8 cellular contexts compared by ENCODE assay signal in genomic region chr10:80599424-80599847, GRCh38.
A peak's percentile ranks its signal among the peaks of the same experiment; 100 is the strongest.
DNase-seq lines count a peak whose midpoint lies in the region; ATAC-seq and TF ChIP-seq lines count a peak whose summit lies in the region.

No MANE protein-coding gene starts in this region.

- peaks cover 22% of the 10 kb centered on the region for H3K4me1 ChIP-seq in DOHH2 (ENCODE audit: control insufficient read depth, low read length)
- peaks cover 6% of the 10 kb centered on the region for H3K4me1 ChIP-seq in OCI-LY1 (ENCODE audit: insufficient read depth, low read length, severe bottlenecking)

- H2AFZ ChIP-seq in OCI-LY1 (ENCODE audit: low read length): no peak overlapping the region

- H3F3A ChIP-seq in DOHH2 (ENCODE audit: control insufficient read depth, insufficient read depth) (peaks cover 7% of the 10 kb centered on the region), OCI-LY1 (ENCODE audit: insufficient read depth, low read length) (no peaks in the 10 kb centered on the region)

- H3K9ac ChIP-seq in OCI-LY1 (ENCODE audit: low read length): no peak overlapping the region

- no peaks in the 10 kb centered on the region for H3K9me3 ChIP-seq in DOHH2 (ENCODE audit: control insufficient read depth, insufficient read depth, low read length)
- H3K9me3 ChIP-seq in OCI-LY1 (ENCODE audit: low read length): no peaks in the 10 kb centered on the region

- DNase-seq in astrocyte of the hippocampus (ENCODE audit: low read depth, low spot score): peak; percentile 20
- peak; percentile 48 for DNase-seq in iris pigment epithelial cell (ENCODE audit: low read depth)
- DNase-seq in stimulated activated CD4-positive, alpha-beta T cell treated with anti-CD3 and anti-CD28 coated beads, TNF-alpha, amount 100 ng/mL, for 48 hours (ENCODE audit: low read depth in 3 of 3): peak in 2 of 3 donors; percentile 12
- no peak for DNase-seq in effector CD4-positive, alpha-beta T cell

- H3K27ac ChIP-seq in DOHH2 (ENCODE audit: low read depth, low read length): no peak overlapping the region
- no peak overlapping the region for H3K27ac ChIP-seq in OCI-LY1 (ENCODE audit: low read depth, low read length, poor library complexity, severe bottlenecking)

- H4K20me1 ChIP-seq in DOHH2 (ENCODE audit: control insufficient read depth, insufficient read depth, low read depth, low read length) (no peaks in the 10 kb centered on the region), OCI-LY1 (ENCODE audit: insufficient read depth, low read length) (no peaks in the 10 kb centered on the region)

- no peaks in the 10 kb centered on the region for H3K79me2 ChIP-seq in DOHH2 (ENCODE audit: control insufficient read depth, low read length)
- H3K79me2 ChIP-seq in OCI-LY1 (ENCODE audit: insufficient read depth, low read length): no peaks in the 10 kb centered on the region

- H3K27me3 ChIP-seq in DOHH2 (ENCODE audit: control insufficient read depth, low read length): no peaks in the 10 kb centered on the region
- no peaks in the 10 kb centered on the region for H3K27me3 ChIP-seq in OCI-LY1 (ENCODE audit: insufficient read depth, low read length)

- TF ChIP-seq CTCF in DOHH2 (IDR thresholded peaks at IDR 0.05; ENCODE audit: low read depth, low read length, poor library complexity, severe bottlenecking) (peak; percentile 94), OCI-LY1 (IDR thresholded peaks at IDR 0.05; ENCODE audit: low read length) (peak; percentile 90)

- H3K36me3 ChIP-seq in DOHH2 (ENCODE audit: control insufficient read depth, low read length) (no peaks in the 10 kb centered on the region), OCI-LY1 (ENCODE audit: insufficient read depth, low read length) (no peaks in the 10 kb centered on the region)

- H3K4me2 ChIP-seq in DOHH2 (ENCODE audit: low read length) (no peak overlapping the region), OCI-LY1 (ENCODE audit: low read length) (no peak overlapping the region)

- H3K4me3 ChIP-seq in DOHH2 (ENCODE audit: low read length) (no peak overlapping the region), OCI-LY1 (ENCODE audit: low read depth, low read length, poor library complexity, severe bottlenecking) (no peak overlapping the region)

- ATAC-seq in GM19328 (IDR thresholded peaks at IDR 0.05; ENCODE audit: unreplicated experiment) (peak; percentile 79), HG03135 (IDR thresholded peaks at IDR 0.05; ENCODE audit: unreplicated experiment) (peak; percentile 69)

- H3K9me2 ChIP-seq in DOHH2 (replicated peaks; ENCODE audit: control insufficient read depth, low read length): no peaks in the 10 kb centered on the region
- H3K9me2 ChIP-seq in OCI-LY1 (ENCODE audit: low read depth, low read length): no peaks in the 10 kb centered on the region
